1 cellular context compared by ENCODE assay signal in genomic region chr12:124900345-124900795, GRCh38.
TF ChIP-seq lines count a peak whose summit lies in the region.
"Not testable (repeated sequence)": the region's sequence is repeated elsewhere in the genome, so short reads cannot be mapped to it uniquely, and the experiment has no call there.

No MANE protein-coding gene starts in this region.

TF ChIP-seq in HepG2, 621 proteins besides CTCF, POLR2A, EP300 and RAD21 (continued from another document and continues in another):
- TF ChIP-seq, protein P1, sequence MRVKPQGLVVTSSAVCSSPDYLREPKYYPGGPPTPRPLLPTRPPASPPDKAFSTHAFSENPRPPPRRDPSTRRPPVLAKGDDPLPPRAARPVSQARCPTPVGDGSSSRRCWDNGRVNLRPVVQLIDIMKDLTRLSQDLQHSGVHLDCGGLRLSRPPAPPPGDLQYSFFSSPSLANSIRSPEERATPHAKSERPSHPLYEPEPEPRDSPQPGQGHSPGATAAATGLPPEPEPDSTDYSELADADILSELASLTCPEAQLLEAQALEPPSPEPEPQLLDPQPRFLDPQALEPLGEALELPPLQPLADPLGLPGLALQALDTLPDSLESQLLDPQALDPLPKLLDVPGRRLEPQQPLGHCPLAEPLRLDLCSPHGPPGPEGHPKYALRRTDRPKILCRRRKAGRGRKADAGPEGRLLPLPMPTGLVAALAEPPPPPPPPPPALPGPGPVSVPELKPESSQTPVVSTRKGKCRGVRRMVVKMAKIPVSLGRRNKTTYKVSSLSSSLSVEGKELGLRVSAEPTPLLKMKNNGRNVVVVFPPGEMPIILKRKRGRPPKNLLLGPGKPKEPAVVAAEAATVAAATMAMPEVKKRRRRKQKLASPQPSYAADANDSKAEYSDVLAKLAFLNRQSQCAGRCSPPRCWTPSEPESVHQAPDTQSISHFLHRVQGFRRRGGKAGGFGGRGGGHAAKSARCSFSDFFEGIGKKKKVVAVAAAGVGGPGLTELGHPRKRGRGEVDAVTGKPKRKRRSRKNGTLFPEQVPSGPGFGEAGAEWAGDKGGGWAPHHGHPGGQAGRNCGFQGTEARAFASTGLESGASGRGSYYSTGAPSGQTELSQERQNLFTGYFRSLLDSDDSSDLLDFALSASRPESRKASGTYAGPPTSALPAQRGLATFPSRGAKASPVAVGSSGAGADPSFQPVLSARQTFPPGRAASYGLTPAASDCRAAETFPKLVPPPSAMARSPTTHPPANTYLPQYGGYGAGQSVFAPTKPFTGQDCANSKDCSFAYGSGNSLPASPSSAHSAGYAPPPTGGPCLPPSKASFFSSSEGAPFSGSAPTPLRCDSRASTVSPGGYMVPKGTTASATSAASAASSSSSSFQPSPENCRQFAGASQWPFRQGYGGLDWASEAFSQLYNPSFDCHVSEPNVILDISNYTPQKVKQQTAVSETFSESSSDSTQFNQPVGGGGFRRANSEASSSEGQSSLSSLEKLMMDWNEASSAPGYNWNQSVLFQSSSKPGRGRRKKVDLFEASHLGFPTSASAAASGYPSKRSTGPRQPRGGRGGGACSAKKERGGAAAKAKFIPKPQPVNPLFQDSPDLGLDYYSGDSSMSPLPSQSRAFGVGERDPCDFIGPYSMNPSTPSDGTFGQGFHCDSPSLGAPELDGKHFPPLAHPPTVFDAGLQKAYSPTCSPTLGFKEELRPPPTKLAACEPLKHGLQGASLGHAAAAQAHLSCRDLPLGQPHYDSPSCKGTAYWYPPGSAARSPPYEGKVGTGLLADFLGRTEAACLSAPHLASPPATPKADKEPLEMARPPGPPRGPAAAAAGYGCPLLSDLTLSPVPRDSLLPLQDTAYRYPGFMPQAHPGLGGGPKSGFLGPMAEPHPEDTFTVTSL (CRISPR knock-in tag; IDR thresholded peaks at IDR 0.05; ENCODE audit: borderline replicate concordance): peak; percentile 82; the same call in 1 of the 2 replicates
- TF ChIP-seq, protein P2, sequence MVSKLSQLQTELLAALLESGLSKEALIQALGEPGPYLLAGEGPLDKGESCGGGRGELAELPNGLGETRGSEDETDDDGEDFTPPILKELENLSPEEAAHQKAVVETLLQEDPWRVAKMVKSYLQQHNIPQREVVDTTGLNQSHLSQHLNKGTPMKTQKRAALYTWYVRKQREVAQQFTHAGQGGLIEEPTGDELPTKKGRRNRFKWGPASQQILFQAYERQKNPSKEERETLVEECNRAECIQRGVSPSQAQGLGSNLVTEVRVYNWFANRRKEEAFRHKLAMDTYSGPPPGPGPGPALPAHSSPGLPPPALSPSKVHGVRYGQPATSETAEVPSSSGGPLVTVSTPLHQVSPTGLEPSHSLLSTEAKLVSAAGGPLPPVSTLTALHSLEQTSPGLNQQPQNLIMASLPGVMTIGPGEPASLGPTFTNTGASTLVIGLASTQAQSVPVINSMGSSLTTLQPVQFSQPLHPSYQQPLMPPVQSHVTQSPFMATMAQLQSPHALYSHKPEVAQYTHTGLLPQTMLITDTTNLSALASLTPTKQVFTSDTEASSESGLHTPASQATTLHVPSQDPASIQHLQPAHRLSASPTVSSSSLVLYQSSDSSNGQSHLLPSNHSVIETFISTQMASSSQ (IDR thresholded peaks at IDR 0.05; ENCODE audit: low read depth): peak; percentile 98
- TF ChIP-seq, protein P2 (CRISPR knock-in tag; IDR thresholded peaks at IDR 0.05; ENCODE audit: borderline replicate concordance): peak; percentile 98
- TF ChIP-seq ZNF574 (CRISPR knock-in tag; IDR thresholded peaks at IDR 0.05) (peak; percentile 69; the same call in 1 of the 2 replicates), SMAD3 (CRISPR knock-in tag; IDR thresholded peaks at IDR 0.05) (peak; percentile 92), ZMYM3 (CRISPR knock-in tag; IDR thresholded peaks at IDR 0.05) (peak; percentile 80; the same call in 1 of the 2 replicates), ONECUT2 (CRISPR knock-in tag; IDR thresholded peaks at IDR 0.05) (peak; percentile 90), SPEN (CRISPR knock-in tag; IDR thresholded peaks at IDR 0.05; ENCODE audit: low read depth) (peak; percentile 71; the same call in 1 of the 2 replicates), BCL6 (CRISPR knock-in tag; IDR thresholded peaks at IDR 0.05) (peak; percentile 78), FOXP4 (CRISPR knock-in tag; IDR thresholded peaks at IDR 0.05) (peak; percentile 90), ERF (CRISPR knock-in tag; IDR thresholded peaks at IDR 0.05) (peak; percentile 57; the same call in 1 of the 2 replicates), MLX (CRISPR knock-in tag; IDR thresholded peaks at IDR 0.05) (peak; percentile 56; the same call in 1 of the 2 replicates), FOXP1 (CRISPR knock-in tag; IDR thresholded peaks at IDR 0.05) (peak; percentile 85), ZNF143 (CRISPR knock-in tag; IDR thresholded peaks at IDR 0.05) (0 out of 2 replicates have a peak, but pooled peaks have one; percentile 16), ZGPAT (CRISPR knock-in tag; IDR thresholded peaks at IDR 0.05) (peak; percentile 66), SOX13 (CRISPR knock-in tag; conservative IDR thresholded peaks at IDR 0.05 in 1 of 2, IDR thresholded peaks at IDR 0.05 in 1 of 2) (peak in 1 of 2 experiments; percentile 83; a peak in 2 of 4 replicates), SOX5 (CRISPR knock-in tag; IDR thresholded peaks at IDR 0.05; ENCODE audit: borderline replicate concordance) (peak; percentile 74), FOSL2 (CRISPR knock-in tag; IDR thresholded peaks at IDR 0.05) (peak; percentile 80), SMC3 (IDR thresholded peaks at IDR 0.05; ENCODE audit: low read length) (peak; percentile 44), SIX1 (CRISPR knock-in tag; IDR thresholded peaks at IDR 0.05; ENCODE audit: borderline replicate concordance) (peak; percentile 73; the same call in 1 of the 2 replicates), ZSCAN9 (CRISPR knock-in tag; IDR thresholded peaks at IDR 0.05; ENCODE audit: borderline replicate concordance) (peak; percentile 73; the same call in 1 of the 2 replicates), ZNF878 (CRISPR knock-in tag; IDR thresholded peaks at IDR 0.05) (0 out of 2 replicates have a peak, but pooled peaks have one; percentile 40), NCOR1 (IDR thresholded peaks at IDR 0.05; ENCODE audit: borderline replicate concordance, low read length) (peak; percentile 89), SIX4 (CRISPR knock-in tag; IDR thresholded peaks at IDR 0.05) (0 out of 2 replicates have a peak, but pooled peaks have one; percentile 25)
- TF ChIP-seq, protein P3, sequence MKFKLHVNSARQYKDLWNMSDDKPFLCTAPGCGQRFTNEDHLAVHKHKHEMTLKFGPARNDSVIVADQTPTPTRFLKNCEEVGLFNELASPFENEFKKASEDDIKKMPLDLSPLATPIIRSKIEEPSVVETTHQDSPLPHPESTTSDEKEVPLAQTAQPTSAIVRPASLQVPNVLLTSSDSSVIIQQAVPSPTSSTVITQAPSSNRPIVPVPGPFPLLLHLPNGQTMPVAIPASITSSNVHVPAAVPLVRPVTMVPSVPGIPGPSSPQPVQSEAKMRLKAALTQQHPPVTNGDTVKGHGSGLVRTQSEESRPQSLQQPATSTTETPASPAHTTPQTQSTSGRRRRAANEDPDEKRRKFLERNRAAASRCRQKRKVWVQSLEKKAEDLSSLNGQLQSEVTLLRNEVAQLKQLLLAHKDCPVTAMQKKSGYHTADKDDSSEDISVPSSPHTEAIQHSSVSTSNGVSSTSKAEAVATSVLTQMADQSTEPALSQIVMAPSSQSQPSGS (CRISPR knock-in tag; IDR thresholded peaks at IDR 0.05): peak; percentile 87
- TF ChIP-seq, protein P4, sequence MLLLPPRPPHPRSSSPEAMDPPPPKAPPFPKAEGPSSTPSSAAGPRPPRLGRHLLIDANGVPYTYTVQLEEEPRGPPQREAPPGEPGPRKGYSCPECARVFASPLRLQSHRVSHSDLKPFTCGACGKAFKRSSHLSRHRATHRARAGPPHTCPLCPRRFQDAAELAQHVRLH (CRISPR knock-in tag; IDR thresholded peaks at IDR 0.05; ENCODE audit: borderline replicate concordance, low read depth): peak; percentile 66; the same call in 1 of the 2 replicates
- TF ChIP-seq FOXP1, SOX13 (IDR thresholded peaks at IDR 0.05): not testable (repeated sequence)
- TF ChIP-seq, protein P5, sequence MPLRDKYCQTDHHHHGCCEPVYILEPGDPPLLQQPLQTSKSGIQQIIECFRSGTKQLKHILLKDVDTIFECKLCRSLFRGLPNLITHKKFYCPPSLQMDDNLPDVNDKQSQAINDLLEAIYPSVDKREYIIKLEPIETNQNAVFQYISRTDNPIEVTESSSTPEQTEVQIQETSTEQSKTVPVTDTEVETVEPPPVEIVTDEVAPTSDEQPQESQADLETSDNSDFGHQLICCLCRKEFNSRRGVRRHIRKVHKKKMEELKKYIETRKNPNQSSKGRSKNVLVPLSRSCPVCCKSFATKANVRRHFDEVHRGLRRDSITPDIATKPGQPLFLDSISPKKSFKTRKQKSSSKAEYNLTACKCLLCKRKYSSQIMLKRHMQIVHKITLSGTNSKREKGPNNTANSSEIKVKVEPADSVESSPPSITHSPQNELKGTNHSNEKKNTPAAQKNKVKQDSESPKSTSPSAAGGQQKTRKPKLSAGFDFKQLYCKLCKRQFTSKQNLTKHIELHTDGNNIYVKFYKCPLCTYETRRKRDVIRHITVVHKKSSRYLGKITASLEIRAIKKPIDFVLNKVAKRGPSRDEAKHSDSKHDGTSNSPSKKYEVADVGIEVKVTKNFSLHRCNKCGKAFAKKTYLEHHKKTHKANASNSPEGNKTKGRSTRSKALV (CRISPR knock-in tag; IDR thresholded peaks at IDR 0.05): peak; percentile 64
